In genomic region chr10:51503378-51503777, GRCh38 we compare ENCODE assay signal across 19 cellular contexts.
"Had no signal": no experiment of that assay in that cellular context is flagged by ENCODE, and none has a peak within 500 bp of the region (broad histone marks: within the 10 kb centered on the region; RNA-seq: fewer than 3 reads in every experiment).

No MANE protein-coding gene starts in this region.

- H3K4me1 ChIP-seq: SJSA1 had no signal

- H3K9me3 ChIP-seq: SJSA1 had no signal

- DNase-seq: Karpas-422, KG1, MM.1S, NCI-H1092 treated with DMSO at 0.1 percent for 48 hours, NCI-H1436 treated with DMSO at 0.1 percent for 48 hours, NCI-H1694, NCI-H187 treated with DMSO at 0.1 percent for 48 hours, NCI-H2029 treated with DMSO at 0.1 percent for 48 hours, NCI-H2171 treated with DMSO at 0.1 percent for 48 hours, NCI-H345, NCI-H446 treated with DMSO at 0.1 percent for 48 hours, NCI-H510A treated with DMSO at 0.1 percent for 48 hours, NCI-H526, NCI-H82, Right ventricle myocardium superior, RPMI8226, SIG-M5 had no signal

- H3K4me3 ChIP-seq: SJSA1, SK-N-MC had no signal

- H3K27ac ChIP-seq: SJSA1, SK-N-MC had no signal

- H3K27me3 ChIP-seq: SJSA1 had no signal

- H3K36me3 ChIP-seq: SJSA1 had no signal
